ENCODE assay signal across 9 cellular contexts in genomic region chr14:88189040-88189839, GRCh38.
DNase-seq lines count a peak whose midpoint lies in the region; ATAC-seq and TF ChIP-seq lines count a peak whose summit lies in the region.
"Had no signal": no experiment of that assay in that cellular context is flagged by ENCODE, and none has a peak within 500 bp of the region (broad histone marks: within the 10 kb centered on the region; RNA-seq: fewer than 3 reads in every experiment).

No MANE protein-coding gene starts in this region.

- H3K4me3 ChIP-seq in muscle layer of colon (ENCODE audit: low read depth in 1 of 2, low read length in 2 of 2) (peak overlapping the region; percentile 10 to 16), stomach smooth muscle (ENCODE audit: low read length in 2 of 2) (peak overlapping the region; percentile 58 to 60)
- H3K4me3 ChIP-seq: ascending aorta had no signal

- H3K27me3 ChIP-seq in muscle layer of colon (ENCODE audit: control insufficient read depth in 1 of 2, insufficient read depth in 2 of 2, low read length in 2 of 2) (peaks cover 0 to 5% of the 10 kb centered on the region in 2 donors), stomach smooth muscle (ENCODE audit: control insufficient read depth in 1 of 2, insufficient read depth in 2 of 2, low read length in 2 of 2) (peaks cover 3 to 9% of the 10 kb centered on the region in 2 donors)
- H3K27me3 ChIP-seq: ascending aorta had no signal

- peak; percentile 69 for DNase-seq in CD1c-positive myeloid dendritic cell (ENCODE audit: extremely low spot score)
- peak; percentile 65 to 77 for DNase-seq in NCI-H446 (lab: John Stamatoyannopoulos, UW)
- DNase-seq in activated CD4-positive, alpha-beta T cell treated with anti-CD3 and anti-CD28 coated beads, Interleukin-2, amount 50 U/mL, for 1 hour, result peak; percentile 40
- peak; percentile 76 to 81 for DNase-seq in erythroblast (lab: John Stamatoyannopoulos, UW)

- H3K9me3 ChIP-seq in muscle layer of colon (ENCODE audit: low read length) (no peaks in the 10 kb centered on the region), stomach smooth muscle (ENCODE audit: control insufficient read depth in 2 of 2, low read length in 2 of 2) (no peaks in the 10 kb centered on the region)
- H3K9me3 ChIP-seq: ascending aorta had no signal

- TF ChIP-seq POLR2A in erythroblast (IDR thresholded peaks at IDR 0.05; ENCODE audit: low read length), result no peak

- H3K27ac ChIP-seq in muscle layer of colon (ENCODE audit: low read depth, low read length), result no peak overlapping the region
- no peak overlapping the region for H3K27ac ChIP-seq in stomach smooth muscle (ENCODE audit: low read length)
- H3K27ac ChIP-seq: ascending aorta had no signal

- H3K9ac ChIP-seq in muscle layer of colon (ENCODE audit: low read length) (no peak overlapping the region), stomach smooth muscle (ENCODE audit: low read length in 2 of 2) (no peak overlapping the region)

- ATAC-seq in GM19025 (IDR thresholded peaks at IDR 0.05; ENCODE audit: low read depth, unreplicated experiment), result peak; percentile 80
- peak; percentile 80 for ATAC-seq in HG03439 (IDR thresholded peaks at IDR 0.05; ENCODE audit: unreplicated experiment)

- no peaks in the 10 kb centered on the region for H3K36me3 ChIP-seq in muscle layer of colon (ENCODE audit: insufficient read depth, low read length)
- H3K36me3 ChIP-seq in stomach smooth muscle (ENCODE audit: control insufficient read depth in 2 of 2, insufficient read depth in 2 of 2, low read length in 2 of 2), result no peaks in the 10 kb centered on the region
- H3K36me3 ChIP-seq: ascending aorta had no signal

- H3K4me1 ChIP-seq in muscle layer of colon (ENCODE audit: insufficient read depth, low read length), result no peaks in the 10 kb centered on the region
- H3K4me1 ChIP-seq in stomach smooth muscle (ENCODE audit: control insufficient read depth, insufficient read depth, low read length), result peaks cover 4% of the 10 kb centered on the region
- H3K4me1 ChIP-seq: ascending aorta had no signal
